9 cellular contexts compared by ENCODE assay signal in the genomic region with DNA sequence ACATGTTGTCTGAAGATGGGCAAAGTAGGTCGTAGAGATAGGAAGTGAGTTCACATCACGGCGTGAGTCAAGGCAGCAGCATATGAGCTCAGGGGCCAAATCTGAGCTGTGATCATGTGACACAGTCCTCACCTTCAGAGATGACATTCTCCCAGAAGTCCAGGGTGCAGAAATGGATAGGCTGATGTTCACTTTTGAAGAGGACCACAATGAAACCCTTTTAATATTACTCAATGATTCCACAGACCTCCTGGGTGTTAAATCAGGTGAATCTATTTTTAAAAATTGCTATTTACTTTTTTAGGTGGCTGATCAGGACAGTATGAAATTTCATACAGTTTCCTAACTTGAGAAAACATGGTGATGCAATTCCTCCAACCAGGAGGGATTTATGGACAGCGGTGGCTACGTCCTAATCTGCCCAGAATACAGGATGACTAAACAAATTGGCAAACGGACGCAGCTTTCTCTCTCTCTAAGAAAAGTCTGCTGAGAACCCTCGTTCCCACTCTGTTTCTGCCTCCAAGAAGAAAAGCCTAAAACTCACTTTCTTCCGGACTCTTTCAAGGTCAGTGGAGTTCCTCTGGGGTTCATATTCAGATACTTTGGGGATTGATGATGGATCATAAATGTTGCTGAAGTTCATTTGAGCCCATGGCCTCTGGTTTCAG. TPM values are rescaled to one million over a fixed set of nuclear protein-coding genes. Genes with fewer than 3 reads are reported as not detected.
DNase-seq lines count a peak whose midpoint lies in the region; ATAC-seq and TF ChIP-seq lines count a peak whose summit lies in the region.
"Had no signal": no experiment of that assay in that cellular context is flagged by ENCODE, and none has a peak within 500 bp of the region (broad histone marks: within the 10 kb centered on the region; RNA-seq: fewer than 3 reads in every experiment).

No MANE protein-coding gene starts in this region.

- H3K27me3 Mint-ChIP-seq in activated naive CD8-positive, alpha-beta T cell treated with anti-CD3 and anti-CD28 coated beads, Interleukin-2, amount 50 U/mL, for 24 hours: no peaks in the 10 kb centered on the region

- no peak for DNase-seq in Right ventricle myocardium inferior (ENCODE audit: missing footprints)
- DNase-seq in cardiac septum (ENCODE audit: low spot score): no peak
- DNase-seq in activated naive CD8-positive, alpha-beta T cell treated with anti-CD3 and anti-CD28 coated beads, Interleukin-2, amount 50 U/mL, for 24 hours: peak; percentile 31
- no peak for DNase-seq in left ventricle myocardium inferior
- DNase-seq in GM19238 (ENCODE audit: insufficient read length, low spot score): no peak
- DNase-seq: foreskin melanocyte had no signal

- 95% methylated on average over 9 of the region's 9 CpGs for WGBS in thymus

- peaks cover 13% of the 10 kb centered on the region for H3K36me3 Mint-ChIP-seq in activated naive CD8-positive, alpha-beta T cell treated with anti-CD3 and anti-CD28 coated beads, Interleukin-2, amount 50 U/mL, for 24 hours (ENCODE audit: low read depth)

- intact Hi-C loops in Right ventricle myocardium inferior (cut with DNase I): no loop called here
- intact Hi-C loops in cardiac septum (cut with DNase I): no loop called here
- intact Hi-C loops in left ventricle myocardium inferior (cut with micrococcal nuclease): no loop called here

- H3K4me1 Mint-ChIP-seq in activated naive CD8-positive, alpha-beta T cell treated with anti-CD3 and anti-CD28 coated beads, Interleukin-2, amount 50 U/mL, for 24 hours: peaks cover 45% of the 10 kb centered on the region

- H3K27ac ChIP-seq in left ventricle myocardium inferior (replicated peaks): peak overlapping the region; percentile 3
- peak overlapping the region; percentile 31 for H3K27ac ChIP-seq in thymus (ENCODE audit: low read depth)

- H3K27ac Mint-ChIP-seq in activated naive CD8-positive, alpha-beta T cell treated with anti-CD3 and anti-CD28 coated beads, Interleukin-2, amount 50 U/mL, for 24 hours: peak overlapping the region; percentile 92

- TF ChIP-seq CTCF in left ventricle myocardium inferior (IDR thresholded peaks at IDR 0.05; ENCODE audit: borderline replicate concordance): no peak

- H3K27me3 ChIP-seq in left ventricle myocardium inferior (ENCODE audit: low read depth): no peaks in the 10 kb centered on the region
- no peaks in the 10 kb centered on the region for H3K27me3 ChIP-seq in thymus (ENCODE audit: control insufficient read depth, insufficient read depth)

- H3K4me1 ChIP-seq in left ventricle myocardium inferior: peaks cover 23% of the 10 kb centered on the region
- peaks cover 7% of the 10 kb centered on the region for H3K4me1 ChIP-seq in thymus (ENCODE audit: control insufficient read depth, insufficient read depth, low read length)

- no peaks in the 10 kb centered on the region for H3K9me3 Mint-ChIP-seq in activated naive CD8-positive, alpha-beta T cell treated with anti-CD3 and anti-CD28 coated beads, Interleukin-2, amount 50 U/mL, for 24 hours

- H3K36me3 ChIP-seq in left ventricle myocardium inferior (no peaks in the 10 kb centered on the region), thymus (ENCODE audit: control insufficient read depth, insufficient read depth) (no peaks in the 10 kb centered on the region)

- H3K4me3 ChIP-seq in left ventricle myocardium inferior (no peak overlapping the region), thymus (ENCODE audit: low read length) (no peak overlapping the region)

- ATAC-seq in Right ventricle myocardium inferior (peak; percentile 90), GM21786 (IDR thresholded peaks at IDR 0.05; ENCODE audit: unreplicated experiment) (no peak), GM18907 (IDR thresholded peaks at IDR 0.05; ENCODE audit: unreplicated experiment) (no peak)
- ATAC-seq in activated naive CD8-positive, alpha-beta T cell treated with anti-CD3 and anti-CD28 coated beads, Interleukin-2, amount 50 U/mL, for 24 hours: no peak

- no peaks in the 10 kb centered on the region for H3K9me3 ChIP-seq in left ventricle myocardium inferior (replicated peaks)
- H3K9me3 ChIP-seq in thymus (ENCODE audit: control insufficient read depth): no peaks in the 10 kb centered on the region

- peak overlapping the region; percentile 74 for H3K4me3 Mint-ChIP-seq in activated naive CD8-positive, alpha-beta T cell treated with anti-CD3 and anti-CD28 coated beads, Interleukin-2, amount 50 U/mL, for 24 hours

RNA-seq across cellular contexts. Expression of a gene that starts 34.4 kb away (rescaled TPM):
- total RNA-seq in Right ventricle myocardium inferior: 2.0 TPM
- 3.2 TPM for total RNA-seq in cardiac septum
- total RNA-seq in left ventricle myocardium inferior: 2.1 TPM
- polyA plus RNA-seq in thymus: 10.5 TPM
